ENCODE assay signal across 32 cellular contexts in the genomic region with DNA sequence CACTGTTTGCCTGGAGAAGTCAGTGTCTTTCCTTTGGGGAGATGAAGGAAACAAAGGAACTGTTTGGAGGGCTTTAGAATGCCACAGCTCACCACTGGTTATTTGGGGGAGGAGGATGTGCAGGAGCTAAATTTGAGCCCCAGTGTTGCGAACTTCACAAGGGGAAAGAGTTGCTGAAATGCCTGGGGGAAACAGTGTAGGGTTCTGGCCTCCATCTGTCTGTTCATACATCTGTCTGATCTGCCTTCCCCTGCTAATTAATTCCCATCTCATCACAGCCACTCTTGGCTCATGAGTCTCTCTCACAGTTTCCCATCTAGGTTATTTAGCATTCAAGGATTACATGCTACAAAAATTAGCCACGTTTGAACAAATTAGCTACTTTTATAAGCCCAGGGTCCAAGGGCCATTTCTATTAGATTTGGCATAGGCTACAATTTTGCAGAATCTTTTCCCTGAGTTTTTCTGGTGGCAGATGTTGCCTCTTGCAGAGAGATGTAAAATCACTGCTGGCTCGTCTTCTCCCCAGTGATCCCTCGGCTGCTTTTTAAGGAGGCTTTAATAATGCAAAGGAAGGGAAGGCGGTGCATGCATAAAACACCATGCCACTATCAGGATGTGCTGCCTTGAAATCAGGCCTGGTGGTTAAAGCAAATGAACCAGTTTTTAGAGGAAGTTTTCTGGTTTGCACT. TPM values are rescaled to one million over a fixed set of nuclear protein-coding genes. Genes with fewer than 3 reads are reported as not detected.
DNase-seq lines count a peak whose midpoint lies in the region; TF ChIP-seq lines count a peak whose summit lies in the region.
"Had no signal": no experiment of that assay in that cellular context is flagged by ENCODE, and none has a peak within 500 bp of the region (broad histone marks: within the 10 kb centered on the region; RNA-seq: fewer than 3 reads in every experiment).

No MANE protein-coding gene starts in this region.

- DNase-seq in NCI-H69 (lab: John Stamatoyannopoulos, UW) (peak; percentile 15), glutamatergic neuron (no peak), putamen (ENCODE audit: low spot score) (peak; percentile 40), NCI-H2227 (lab: John Stamatoyannopoulos, UW; ENCODE audit: unreplicated experiment) (no peak)
- no peak for DNase-seq in activated CD4-positive, CD25-positive, alpha-beta regulatory T cell (lab: John Stamatoyannopoulos, UW)
- no peak for DNase-seq in CD8-positive, alpha-beta memory T cell
- DNase-seq: activated CD4-positive, alpha-beta T cell treated with anti-CD3 and anti-CD28 coated beads, Interleukin-2, amount 10 ng/mL, durations not matched to agents 24 days and 14 days; activated CD8-positive, alpha-beta memory T cell treated with anti-CD3 and anti-CD28 coated beads for 24 hours; activated effector memory CD4-positive, alpha-beta T cell treated with anti-CD3 and anti-CD28 coated beads, Interleukin-2, amount 50 U/mL, for 16 hours; colonic mucosa; COR-L47; DMS79 treated with DMSO at 0.1 percent for 48 hours; effector memory CD4-positive, alpha-beta T cell; GDM1; GOT3; KBM-7; naive thymus-derived CD8-positive, alpha-beta T cell; NCI-H1092; NCI-H1930; SIG-M5; SW 1271 had no signal

- H3K9me3 ChIP-seq in HUES6 (ENCODE audit: control insufficient read depth, insufficient read depth, low read depth, low read length), result no peaks in the 10 kb centered on the region
- no peaks in the 10 kb centered on the region for H3K9me3 ChIP-seq in CD8-positive, alpha-beta memory T cell (ENCODE audit: low read length)
- H3K9me3 ChIP-seq: colonic mucosa had no signal

- H3K27ac Mint-ChIP-seq in glutamatergic neuron (ENCODE audit: unreplicated experiment), result peak overlapping the region; percentile 99
- no peak overlapping the region for H3K27ac Mint-ChIP-seq in CD8-positive, alpha-beta memory T cell
- H3K27ac Mint-ChIP-seq: activated CD4-positive, alpha-beta T cell treated with anti-CD3 and anti-CD28 coated beads, Interleukin-2, amount 10 ng/mL, durations not matched to agents 24 days and 14 days; activated naive CD8-positive, alpha-beta T cell; stimulated activated memory B cell treated with anti-CD40 and anti-IgM and Interleukin-4, amounts not matched to agents 10 μg/mL and 1 μg/mL and 100 μg/mL, for 72 hours; type B pancreatic cell had no signal

- H3K36me3 ChIP-seq in HUES6 (ENCODE audit: control insufficient read depth, insufficient read depth, low read length), result no peaks in the 10 kb centered on the region
- H3K36me3 ChIP-seq in CD8-positive, alpha-beta memory T cell (ENCODE audit: insufficient read depth, low read length), result no peaks in the 10 kb centered on the region
- H3K36me3 ChIP-seq: colonic mucosa had no signal

- H3K27me3 ChIP-seq in HUES6 (ENCODE audit: control insufficient read depth, insufficient read depth, low read length), result no peaks in the 10 kb centered on the region
- H3K27me3 ChIP-seq in CD8-positive, alpha-beta memory T cell (ENCODE audit: insufficient read depth, low read length, poor library complexity, severe bottlenecking), result no peaks in the 10 kb centered on the region
- H3K27me3 ChIP-seq: colonic mucosa had no signal

- H3K4me3 Mint-ChIP-seq in glutamatergic neuron (ENCODE audit: unreplicated experiment), result peak overlapping the region; percentile 90
- H3K4me3 Mint-ChIP-seq in CD8-positive, alpha-beta memory T cell, result no peak overlapping the region
- H3K4me3 Mint-ChIP-seq: activated CD4-positive, alpha-beta T cell treated with anti-CD3 and anti-CD28 coated beads, Interleukin-2, amount 10 ng/mL, durations not matched to agents 24 days and 14 days; activated naive CD8-positive, alpha-beta T cell; naive thymus-derived CD8-positive, alpha-beta T cell; stimulated activated memory B cell treated with anti-CD40 and anti-IgM and Interleukin-4, amounts not matched to agents 10 μg/mL and 1 μg/mL and 100 μg/mL, for 72 hours; type B pancreatic cell had no signal

- no peak for TF ChIP-seq CTCF in glutamatergic neuron (IDR thresholded peaks at IDR 0.05; ENCODE audit: partially characterized antibody, unreplicated experiment)

- H3K4me1 ChIP-seq in HUES6 (ENCODE audit: control insufficient read depth, insufficient read depth, low read length), result peaks cover 83% of the 10 kb centered on the region
- no peaks in the 10 kb centered on the region for H3K4me1 ChIP-seq in CD8-positive, alpha-beta memory T cell (ENCODE audit: insufficient read depth, low read length)
- H3K4me1 ChIP-seq: colonic mucosa had no signal

- H3K9ac ChIP-seq in HUES6 (ENCODE audit: low read length), result peak overlapping the region; percentile 17

- H3K27me3 Mint-ChIP-seq in glutamatergic neuron (ENCODE audit: unreplicated experiment), result peaks cover 21% of the 10 kb centered on the region
- H3K27me3 Mint-ChIP-seq in CD8-positive, alpha-beta memory T cell, result peaks cover 20 to 44% of the 10 kb centered on the region in 2 donors
- H3K27me3 Mint-ChIP-seq: activated naive CD8-positive, alpha-beta T cell; stimulated activated memory B cell treated with anti-CD40 and anti-IgM and Interleukin-4, amounts not matched to agents 10 μg/mL and 1 μg/mL and 100 μg/mL, for 72 hours had no signal

- peaks cover 79% of the 10 kb centered on the region for H3K4me1 Mint-ChIP-seq in glutamatergic neuron (ENCODE audit: low read depth, unreplicated experiment)
- no peaks in the 10 kb centered on the region for H3K4me1 Mint-ChIP-seq in CD8-positive, alpha-beta memory T cell

- peaks cover 30% of the 10 kb centered on the region for H3K9me3 Mint-ChIP-seq in glutamatergic neuron (ENCODE audit: unreplicated experiment)
- H3K9me3 Mint-ChIP-seq in CD8-positive, alpha-beta memory T cell, result peaks cover 0 to 5% (median 0%) of the 10 kb centered on the region in 5 donors

- H3K27ac ChIP-seq in HUES6 (ENCODE audit: low read depth, low read length), result peak overlapping the region; percentile 51
- H3K27ac ChIP-seq in CD8-positive, alpha-beta memory T cell (ENCODE audit: low read depth, low read length), result no peak overlapping the region
- H3K27ac ChIP-seq: colonic mucosa, VCaP had no signal

- H3K36me3 Mint-ChIP-seq in glutamatergic neuron (ENCODE audit: unreplicated experiment), result peaks cover 5% of the 10 kb centered on the region
- H3K36me3 Mint-ChIP-seq in CD8-positive, alpha-beta memory T cell, result no peaks in the 10 kb centered on the region
- H3K36me3 Mint-ChIP-seq: naive thymus-derived CD8-positive, alpha-beta T cell; type B pancreatic cell had no signal

- POLR2A ChIA-PET in CD8-positive, alpha-beta memory T cell (lab: Charles Lee), result no interaction called here

- H3K4me3 ChIP-seq in HUES6 (ENCODE audit: low read depth, low read length), result peak overlapping the region; percentile 15; the same call in 1 of the 2 replicates
- H3K4me3 ChIP-seq in CD8-positive, alpha-beta memory T cell (ENCODE audit: low read length), result no peak overlapping the region
- H3K4me3 ChIP-seq: colonic mucosa, lung had no signal

- CTCF ChIA-PET in CD8-positive, alpha-beta memory T cell (lab: Charles Lee), result no interaction called here

RNA-seq across cellular contexts. Expression of a gene that starts 35.1 kb away (rescaled TPM):
- 373 TPM for total RNA-seq in glutamatergic neuron (ENCODE audit: unreplicated experiment)
- 1 to 10 TPM in 1 of 2 experiments, under 1 TPM in 1; 0.74 to 1.2 TPM for total RNA-seq in CD8-positive, alpha-beta memory T cell
- polyA plus RNA-seq in CD8-positive, alpha-beta memory T cell, result 0.18 TPM
- total RNA-seq: osteocyte had no signal

RNA-seq across cellular contexts. Expression of a gene that starts 57.6 kb away (rescaled TPM):
- total RNA-seq in glutamatergic neuron (ENCODE audit: unreplicated experiment), result not detected
- total RNA-seq in CD8-positive, alpha-beta memory T cell, result not detected
- not detected for polyA plus RNA-seq in CD8-positive, alpha-beta memory T cell
- total RNA-seq: activated CD4-positive, alpha-beta T cell treated with anti-CD3 and anti-CD28 coated beads, Interleukin-2, amount 10 ng/mL, durations not matched to agents 24 days and 14 days; colonic mucosa; epithelial cell of proximal tubule; HT1080; M059J; mononuclear cell; naive thymus-derived CD8-positive, alpha-beta T cell; osteocyte had no signal
- polyA plus RNA-seq: naive thymus-derived CD8-positive, alpha-beta T cell had no signal

Comparison
In these comparisons a context has a peak if more than half of its experiments do, and no peak if none do; other contexts are left out.
1. DNase-seq: peak in NCI-H69 (single experiment) and putamen (single experiment); none in glutamatergic neuron (single experiment), activated CD4-positive, CD25-positive, alpha-beta regulatory T cell (0 of 4), CD8-positive, alpha-beta memory T cell (0 of 5) and NCI-H2227 (single experiment).
2. RNA of a gene that starts 35.1 kb away (total RNA-seq): 373 TPM in glutamatergic neuron (single experiment); 0.74 to 1.2 TPM in CD8-positive, alpha-beta memory T cell; every median in the first group is over 100 times any median in the second.